Comparison of ENCODE assay signal across 1 cellular context in the genomic region with DNA sequence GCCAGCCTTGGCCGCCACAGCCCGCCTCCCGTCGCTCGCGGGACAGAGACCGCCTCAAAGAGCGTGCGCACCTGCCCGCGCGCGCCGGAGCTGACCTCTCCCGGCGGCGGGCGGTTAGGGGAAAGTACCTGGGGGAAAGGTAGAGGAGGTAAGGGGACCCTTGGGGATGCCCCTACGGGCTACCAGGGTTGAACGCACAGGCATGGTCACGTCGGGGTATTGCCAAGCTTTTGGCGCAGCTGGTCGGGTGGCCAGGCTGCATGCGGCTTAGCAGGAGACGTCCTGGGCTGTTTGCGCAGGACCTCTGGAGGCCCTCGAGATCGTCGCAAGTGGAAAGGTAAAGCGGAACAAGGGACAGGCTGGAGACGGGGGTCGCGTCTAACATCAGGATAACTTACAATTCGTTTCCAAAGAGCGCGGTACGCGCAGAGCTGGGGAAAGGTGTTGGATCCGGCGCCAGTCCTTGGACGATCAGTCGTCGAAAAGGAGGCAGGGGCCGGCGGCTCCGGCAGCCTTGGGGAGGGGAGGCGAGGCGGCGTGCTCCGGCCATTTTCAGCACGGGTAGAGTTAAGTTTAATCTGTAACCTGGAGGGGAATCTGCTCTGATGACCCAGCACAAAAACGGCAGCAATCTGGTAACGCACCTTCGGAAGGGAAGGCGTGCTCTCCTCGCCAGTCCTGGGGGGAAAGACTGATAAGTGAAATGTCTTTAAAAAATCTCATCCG.
TF ChIP-seq lines count a peak whose summit lies in the region.

No MANE protein-coding gene starts in this region.

TF ChIP-seq in endothelial cell of umbilical vein, 7 proteins besides CTCF, POLR2A, EP300 and RAD21:
- TF ChIP-seq EZH2 (IDR thresholded peaks at IDR 0.05; ENCODE audit: borderline replicate concordance, low read depth, low read length, severe bottlenecking) = peak; percentile 76
- no peak for TF ChIP-seq MYC (IDR thresholded peaks at IDR 0.05; ENCODE audit: low read depth, low read length)
